In the genomic region with DNA sequence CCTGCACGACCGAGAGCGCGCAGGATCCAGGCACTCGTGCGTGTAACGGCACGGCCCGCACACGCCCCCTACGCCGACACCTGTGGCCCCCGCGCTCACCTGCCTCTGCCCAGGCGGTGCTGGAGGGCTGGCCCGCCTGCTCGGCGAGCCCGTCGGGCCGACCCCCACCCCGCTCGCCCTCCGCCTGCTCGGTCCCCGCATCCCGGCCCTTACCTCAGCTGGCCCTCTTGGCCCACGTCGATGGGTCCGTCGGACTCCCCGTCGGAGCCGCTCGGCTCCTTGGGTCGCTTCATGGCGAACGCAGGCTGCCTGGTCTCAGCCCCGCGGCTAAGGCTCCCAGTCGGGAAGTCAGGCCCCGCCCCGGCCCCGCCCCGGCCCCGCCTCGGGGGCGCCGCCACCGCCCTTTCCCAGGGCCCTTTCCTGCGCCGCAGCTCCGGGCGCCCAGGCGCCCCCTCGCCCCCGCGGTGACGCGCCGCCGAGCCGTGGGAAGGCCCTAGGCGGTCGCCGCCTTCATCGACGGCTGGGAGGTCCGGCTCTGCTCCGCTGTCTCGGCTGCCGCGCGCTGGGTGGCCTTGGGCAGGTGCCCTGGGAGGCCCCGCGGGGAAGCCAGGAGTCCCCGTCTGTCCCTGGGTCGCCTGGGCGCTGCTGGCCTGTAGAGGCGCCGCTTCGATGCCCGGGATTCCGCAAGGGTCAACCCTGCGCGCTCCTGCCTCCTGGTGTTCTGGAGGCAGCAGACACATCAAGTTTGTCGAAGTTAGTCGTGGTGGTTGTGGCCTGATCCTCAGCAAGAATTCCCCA, we compare ENCODE assay signal across 1 cellular context.
A peak's percentile ranks its signal among the peaks of the same experiment; 100 is the strongest.
TF ChIP-seq lines count a peak whose summit lies in the region.

Gene HEYL (minus strand): TSS at position 311 of the 798 bp plus-strand sequence. CDS start 18 bp downstream, at position 293.

TF ChIP-seq in GM12878, 131 proteins besides CTCF, POLR2A, EP300 and RAD21:
- TF ChIP-seq, protein P1, sequence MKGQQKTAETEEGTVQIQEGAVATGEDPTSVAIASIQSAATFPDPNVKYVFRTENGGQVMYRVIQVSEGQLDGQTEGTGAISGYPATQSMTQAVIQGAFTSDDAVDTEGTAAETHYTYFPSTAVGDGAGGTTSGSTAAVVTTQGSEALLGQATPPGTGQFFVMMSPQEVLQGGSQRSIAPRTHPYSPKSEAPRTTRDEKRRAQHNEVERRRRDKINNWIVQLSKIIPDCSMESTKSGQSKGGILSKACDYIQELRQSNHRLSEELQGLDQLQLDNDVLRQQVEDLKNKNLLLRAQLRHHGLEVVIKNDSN (IDR thresholded peaks at IDR 0.05; ENCODE audit: borderline replicate concordance, extremely low read length, insufficient read depth, low read depth, low read length): no peak
- TF ChIP-seq IKZF1 (conservative IDR thresholded peaks at IDR 0.05) (peak; percentile 48; the same call in 1 of the 2 replicates), ZBTB33 (IDR thresholded peaks at IDR 0.05) (no peak), NR2F1 (conservative IDR thresholded peaks at IDR 0.05) (0 out of 2 replicates have a peak, but pooled peaks have one; percentile 20), SUZ12 (IDR thresholded peaks at IDR 0.05; ENCODE audit: unreplicated experiment) (peak; percentile 20), EGR1 (IDR thresholded peaks at IDR 0.05; ENCODE audit: borderline replicate concordance in 1 of 2, low read depth in 2 of 2, low read length in 2 of 2) (0 out of 3 replicates have a peak, but pooled peaks of 1 of the 2 experiments have one; percentile 21), STAT1 (conservative IDR thresholded peaks at IDR 0.05) (no peak), BRCA1 (IDR thresholded peaks at IDR 0.05; ENCODE audit: low read depth, low read length) (no peak), PKNOX1 (IDR thresholded peaks at IDR 0.05) (no peak)
TF ChIP-seq in GM12878: peak in this region for 4.
